2 cellular contexts compared by ENCODE assay signal in genomic region chr9:137452761-137453642, GRCh38.
TF ChIP-seq lines count a peak whose summit lies in the region.

No MANE protein-coding gene starts in this region.

TF ChIP-seq in GM23338, 12 proteins besides CTCF, POLR2A, EP300 and RAD21:
- TF ChIP-seq ETS1 (IDR thresholded peaks at IDR 0.05) (no peak), CREB1 (CRISPR knock-in tag; IDR thresholded peaks at IDR 0.05; ENCODE audit: low read depth) (no peak), EZH2 (IDR thresholded peaks at IDR 0.05; ENCODE audit: low read depth, unreplicated experiment) (no peak), ZNF114 (CRISPR knock-in tag; IDR thresholded peaks at IDR 0.05) (no peak), ZNF462 (CRISPR knock-in tag; IDR thresholded peaks at IDR 0.05) (no peak), NANOG (IDR thresholded peaks at IDR 0.05; ENCODE audit: borderline replicate concordance) (no peak), ZNF331 (CRISPR knock-in tag; IDR thresholded peaks at IDR 0.05; ENCODE audit: low read depth) (no peak), JUNB (IDR thresholded peaks at IDR 0.05; ENCODE audit: unreplicated experiment) (no peak), STAT1 (IDR thresholded peaks at IDR 0.05; ENCODE audit: unreplicated experiment) (no peak), EZH2phosphoT487 (IDR thresholded peaks at IDR 0.05; ENCODE audit: unreplicated experiment) (no peak), REST (IDR thresholded peaks at IDR 0.05; ENCODE audit: unreplicated experiment) (no peak)

TF ChIP-seq in K562, 482 proteins besides CTCF, POLR2A, EP300 and RAD21:
- TF ChIP-seq MEIS2 (IDR thresholded peaks at IDR 0.05; ENCODE audit: partially characterized antibody) (no peak), PCBP1 (IDR thresholded peaks at IDR 0.05; ENCODE audit: low read depth, low read length, poor library complexity, severe bottlenecking) (peak; percentile 82), ZNF212 (CRISPR knock-in tag; IDR thresholded peaks at IDR 0.05) (no peak), KAT2B (IDR thresholded peaks at IDR 0.05; ENCODE audit: low read depth, low read length) (no peak), ZNF12 (CRISPR knock-in tag; IDR thresholded peaks at IDR 0.05) (no peak), POLR2G (IDR thresholded peaks at IDR 0.05; ENCODE audit: low read depth, low read length) (peak; percentile 74), ERF (CRISPR knock-in tag; IDR thresholded peaks at IDR 0.05) (no peak), ZNF263 (CRISPR knock-in tag; IDR thresholded peaks at IDR 0.05; ENCODE audit: borderline replicate concordance) (peak; percentile 34; the same call in 1 of the 2 replicates), MECOM (CRISPR knock-in tag; IDR thresholded peaks at IDR 0.05) (no peak), NCOA2 (IDR thresholded peaks at IDR 0.05; ENCODE audit: partially characterized antibody in 2 of 2) (no peak), ZBTB33 (CRISPR knock-in tag; IDR thresholded peaks at IDR 0.05) (peak; percentile 80), ELF4 (CRISPR knock-in tag; IDR thresholded peaks at IDR 0.05) (no peak), ARID3B (CRISPR knock-in tag; IDR thresholded peaks at IDR 0.05; ENCODE audit: borderline replicate concordance) (no peak), SRSF7 (optimal IDR thresholded peaks at IDR 0.05; ENCODE audit: low read depth, low read length) (no peak)
